21 cellular contexts compared by ENCODE assay signal in genomic region chr2:191463790-191464189, GRCh38.
DNase-seq lines count a peak whose midpoint lies in the region; ATAC-seq, FAIRE-seq and TF ChIP-seq lines count a peak whose summit lies in the region.
"Had no signal": no experiment of that assay in that cellular context is flagged by ENCODE, and none has a peak within 500 bp of the region (broad histone marks: within the 10 kb centered on the region; RNA-seq: fewer than 3 reads in every experiment).

No MANE protein-coding gene starts in this region.

- DNase-seq in HepG2 (ENCODE audit: low spot score) (no peak), body of pancreas (peak; percentile 48 to 68 (median 60)), pancreas (peak in 4 of 6 donors; percentile 24 to 65 (median 50)), endodermal cell (no peak), HEK293T (ENCODE audit: extremely low spot score) (no peak)
- no peak for DNase-seq in CD4-positive, alpha-beta T cell
- DNase-seq: ACHN; BE2C; C1 segment of cervical spinal cord; Caco-2; CD4-positive, CD25-positive, alpha-beta regulatory T cell; DMS153; DMS79 treated with DMSO at 0.1 percent for 48 hours; GF-D8; GOT3; H7 had no signal

- TF ChIP-seq RAD21 in liver (IDR thresholded peaks at IDR 0.05), result peak in 1 of 2 donors; percentile 19
- no peak for TF ChIP-seq RAD21 in HepG2 (CRISPR knock-in tag; IDR thresholded peaks at IDR 0.05)

- H3K4me1 ChIP-seq in liver (ENCODE audit: control insufficient read depth in 4 of 4, insufficient read depth in 4 of 4, low read length in 3 of 4) (no peaks in the 10 kb centered on the region), HepG2 (ENCODE audit: insufficient read depth, low read length) (no peaks in the 10 kb centered on the region), body of pancreas (peaks cover 71% of the 10 kb centered on the region), pancreas (peaks cover 26 to 47% (median 45%) of the 10 kb centered on the region in 3 donors), endodermal cell (ENCODE audit: control insufficient read depth, insufficient read depth, low read length) (no peaks in the 10 kb centered on the region)
- H3K4me1 ChIP-seq: Caco-2 had no signal

- H3K27ac Mint-ChIP-seq in endodermal cell, result no peak overlapping the region
- no peak overlapping the region for H3K27ac Mint-ChIP-seq in CD4-positive, alpha-beta T cell
- H3K27ac Mint-ChIP-seq: CD4-positive, CD25-positive, alpha-beta regulatory T cell; IgD-negative memory B cell had no signal

- no peak overlapping the region for H2AFZ ChIP-seq in HepG2 (ENCODE audit: low read length)

- no TSS peak for BruUV-seq in HepG2 (replicated peaks; lab: Mats Ljungman, UMichigan)

- peaks cover 0 to 2% (median 0%) of the 10 kb centered on the region in 4 donors for H3K9me3 ChIP-seq in liver (ENCODE audit: control insufficient read depth in 4 of 4, low read length in 3 of 4)
- no peaks in the 10 kb centered on the region for H3K9me3 ChIP-seq in HepG2 (ENCODE audit: low read length)
- H3K9me3 ChIP-seq in body of pancreas, result no peaks in the 10 kb centered on the region
- no peaks in the 10 kb centered on the region for H3K9me3 ChIP-seq in pancreas
- H3K9me3 ChIP-seq in endodermal cell (ENCODE audit: control insufficient read depth, low read length), result no peaks in the 10 kb centered on the region
- H3K9me3 ChIP-seq in CD4-positive, alpha-beta T cell (ENCODE audit: control insufficient read depth, low read length), result no peaks in the 10 kb centered on the region
- H3K9me3 ChIP-seq: BE2C had no signal

- H3K4me1 Mint-ChIP-seq in endodermal cell, result no peaks in the 10 kb centered on the region
- no peaks in the 10 kb centered on the region for H3K4me1 Mint-ChIP-seq in CD4-positive, alpha-beta T cell (ENCODE audit: low read depth)
- H3K4me1 Mint-ChIP-seq: CD4-positive, CD25-positive, alpha-beta regulatory T cell; IgD-negative memory B cell had no signal

- no peaks in the 10 kb centered on the region for H3K36me3 Mint-ChIP-seq in endodermal cell (ENCODE audit: low read depth)
- no peaks in the 10 kb centered on the region for H3K36me3 Mint-ChIP-seq in CD4-positive, alpha-beta T cell (ENCODE audit: low read depth)
- H3K36me3 Mint-ChIP-seq: CD4-positive, CD25-positive, alpha-beta regulatory T cell had no signal

- POLR2A ChIA-PET in HepG2 (lab: Yijun Ruan, JAX), result no interaction called here
- POLR2A ChIA-PET in HEK293T (lab: Yijun Ruan, JAX), result no interaction called here
- POLR2A ChIA-PET in CD4-positive, alpha-beta T cell (lab: Charles Lee), result no interaction called here

- H3K79me2 ChIP-seq in HepG2 (ENCODE audit: insufficient read depth, low read length), result no peaks in the 10 kb centered on the region

- WGBS in liver, result 47% methylated on average over 2 of the region's 2 CpGs
- 13% methylated on average over 2 of the region's 2 CpGs for WGBS in HepG2 (ENCODE audit: low lambda C conversion rate)
- 9 to 14% methylated on average over 2 of the region's 2 CpGs for WGBS in body of pancreas, 2 donors
- 10 to 11% methylated on average over 2 of the region's 2 CpGs for WGBS in pancreas, 2 donors
- WGBS in endodermal cell (ENCODE audit: insufficient coverage in 1 of 2, insufficient read length in 1 of 2), 2 experiments, result 96 to 100% methylated on average over 1 of the region's 2 CpGs

- no peak overlapping the region for H3K27ac ChIP-seq in liver (ENCODE audit: low read depth in 1 of 2, low read length in 2 of 2)
- no peak overlapping the region for H3K27ac ChIP-seq in HepG2 (ENCODE audit: extremely low read length, insufficient read depth, low read length)
- peak overlapping the region; percentile 57 to 82 (median 70) for H3K27ac ChIP-seq in body of pancreas
- H3K27ac ChIP-seq in pancreas, result peak overlapping the region; percentile 13 to 83 (median 64)
- no peak overlapping the region for H3K27ac ChIP-seq in endodermal cell (ENCODE audit: low read depth, low read length)
- no peak overlapping the region for H3K27ac ChIP-seq in CD4-positive, alpha-beta T cell (ENCODE audit: low read depth, low read length)

- no peaks in the 10 kb centered on the region for H3K27me3 Mint-ChIP-seq in endodermal cell (ENCODE audit: insufficient read depth)
- H3K27me3 Mint-ChIP-seq in CD4-positive, alpha-beta T cell, result no peaks in the 10 kb centered on the region

- TF ChIP-seq CTCF in liver (IDR thresholded peaks at IDR 0.05; ENCODE audit: low read depth, low read length, missing input control) (no peak), HepG2 (CRISPR knock-in tag; IDR thresholded peaks at IDR 0.05) (no peak), body of pancreas (IDR thresholded peaks at IDR 0.05) (no peak), pancreas (IDR thresholded peaks at IDR 0.05) (no peak), endodermal cell (conservative IDR thresholded peaks at IDR 0.05) (no peak)
- TF ChIP-seq CTCF in CD4-positive, alpha-beta T cell (IDR thresholded peaks at IDR 0.05), result no peak

- H3K4me3 ChIP-seq in liver (ENCODE audit: low read depth in 1 of 3, low read length in 3 of 3), result no peak overlapping the region
- no peak overlapping the region for H3K4me3 ChIP-seq in HepG2 (replicated peaks in 1 of 3; ENCODE audit: insufficient read depth in 1 of 3, low read depth in 2 of 3, low read length in 3 of 3)
- no peak overlapping the region for H3K4me3 ChIP-seq in body of pancreas
- H3K4me3 ChIP-seq in pancreas, result no peak overlapping the region
- H3K4me3 ChIP-seq in endodermal cell (ENCODE audit: low read length), result no peak overlapping the region

- no peaks in the 10 kb centered on the region for H3K9me3 Mint-ChIP-seq in endodermal cell
- peaks cover 8% of the 10 kb centered on the region for H3K9me3 Mint-ChIP-seq in CD4-positive, alpha-beta T cell

- H3K36me3 ChIP-seq in liver (ENCODE audit: control insufficient read depth in 4 of 4, insufficient read depth in 3 of 4, low read depth in 1 of 4, low read length in 3 of 4), result no peaks in the 10 kb centered on the region
- no peaks in the 10 kb centered on the region for H3K36me3 ChIP-seq in HepG2 (replicated peaks in 1 of 2; ENCODE audit: control insufficient read depth in 1 of 2, insufficient read depth in 2 of 2, low read length in 2 of 2)
- no peaks in the 10 kb centered on the region for H3K36me3 ChIP-seq in body of pancreas (replicated peaks in 1 of 2; ENCODE audit: insufficient read depth in 1 of 2, low read depth in 2 of 2)
- H3K36me3 ChIP-seq in pancreas, result no peaks in the 10 kb centered on the region
- H3K36me3 ChIP-seq in endodermal cell (ENCODE audit: control insufficient read depth, insufficient read depth, low read length), result no peaks in the 10 kb centered on the region
- H3K36me3 ChIP-seq: BE2C had no signal

- FAIRE-seq in HepG2 (lab: Jason Lieb, UNC) (no peak), pancreas (lab: Jason Lieb, UNC) (no peak)
- FAIRE-seq: D721Med, HTR-8/SVneo had no signal

- no peak overlapping the region for H3K4me2 ChIP-seq in HepG2 (ENCODE audit: low read depth, low read length)

- no peak overlapping the region for H3K4me3 Mint-ChIP-seq in endodermal cell
- no peak overlapping the region for H3K4me3 Mint-ChIP-seq in CD4-positive, alpha-beta T cell
- H3K4me3 Mint-ChIP-seq: CD4-positive, CD25-positive, alpha-beta regulatory T cell; IgD-negative memory B cell had no signal

- intact Hi-C loops in HepG2 (cut with micrococcal nuclease; ENCODE audit: unreplicated experiment) (no loop called here), body of pancreas (cut with DNase I) (no loop called here), pancreas (cut with DNase I) (no loop called here)
- intact Hi-C loops in CD4-positive, alpha-beta T cell (cut with DNase I, micrococcal nuclease), result no loop called here

- H3K9ac ChIP-seq in liver (ENCODE audit: low read depth in 1 of 2, low read length in 2 of 2), result no peak overlapping the region
- H3K9ac ChIP-seq in HepG2 (ENCODE audit: insufficient read depth, low read depth, low read length), result no peak overlapping the region
- no peak overlapping the region for H3K9ac ChIP-seq in endodermal cell (ENCODE audit: extremely low read depth, low read length, poor library complexity, severe bottlenecking)

- TF ChIP-seq EP300 in HepG2 (IDR thresholded peaks at IDR 0.05; ENCODE audit: low read depth in 2 of 2, low read length in 2 of 2), result no peak
- TF ChIP-seq EP300 in HepG2 (CRISPR knock-in tag; IDR thresholded peaks at IDR 0.05; ENCODE audit: borderline replicate concordance), result no peak

- TF ChIP-seq POLR2A in HepG2 (IDR thresholded peaks at IDR 0.05; ENCODE audit: insufficient read depth in 1 of 2, low read depth in 2 of 2, low read length in 2 of 2) (no peak), body of pancreas (IDR thresholded peaks at IDR 0.05) (no peak)

- no peak for ATAC-seq in HepG2
- ATAC-seq in body of pancreas, result peak; percentile 67
- peak; percentile 57 to 73 (median 60) for ATAC-seq in pancreas
- ATAC-seq in CD4-positive, alpha-beta T cell (ENCODE audit: poor library complexity), result no peak
- ATAC-seq: HCT116 had no signal

- CTCF ChIA-PET in HepG2 (lab: Yijun Ruan, JAX; ENCODE audit: low intra/inter-chr PET ratio, low total read pairs), result no interaction called here
- CTCF ChIA-PET in HEK293T (lab: Yijun Ruan, JAX), result no interaction called here
- CTCF ChIA-PET in CD4-positive, alpha-beta T cell (lab: Charles Lee), result no interaction called here

- no peaks in the 10 kb centered on the region for H4K20me1 ChIP-seq in HepG2 (ENCODE audit: insufficient read depth, low read length)

- no peaks in the 10 kb centered on the region for H3K27me3 ChIP-seq in liver (ENCODE audit: control insufficient read depth in 4 of 4, insufficient read depth in 4 of 4, low read length in 3 of 4)
- H3K27me3 ChIP-seq in HepG2 (ENCODE audit: control insufficient read depth in 1 of 2, insufficient read depth in 2 of 2, low read length in 2 of 2), result peaks cover 0 to 10% of the 10 kb centered on the region in 2 experiments; a peak in 2 of 5 replicates
- no peaks in the 10 kb centered on the region for H3K27me3 ChIP-seq in body of pancreas
- H3K27me3 ChIP-seq in pancreas, result no peaks in the 10 kb centered on the region
- no peaks in the 10 kb centered on the region for H3K27me3 ChIP-seq in endodermal cell (ENCODE audit: control insufficient read depth, insufficient read depth, low read length, poor library complexity, severe bottlenecking)
- H3K27me3 ChIP-seq in CD4-positive, alpha-beta T cell (ENCODE audit: control insufficient read depth, insufficient read depth, low read length), result no peaks in the 10 kb centered on the region
- H3K27me3 ChIP-seq: BE2C had no signal

- in situ Hi-C loops in HepG2 (cut with HindIII; ENCODE audit: extremely low pct_ligation_motif_present, low pct_unique_long_range_greater_than_20kb), result no loop called here

TF ChIP-seq in HepG2, 621 proteins besides CTCF, POLR2A, EP300 and RAD21 (continues in another document):
- no peak for TF ChIP-seq RAD51 (IDR thresholded peaks at IDR 0.05; ENCODE audit: borderline replicate concordance)
- no peak for TF ChIP-seq KLF12 (CRISPR knock-in tag; IDR thresholded peaks at IDR 0.05; ENCODE audit: borderline replicate concordance)
- no peak for TF ChIP-seq CBX1 (IDR thresholded peaks at IDR 0.05; ENCODE audit: low read depth)

TF ChIP-seq in HEK293T, 16 proteins besides CTCF, POLR2A, EP300 and RAD21 (continues in another document):
- no peak for TF ChIP-seq NFRKB (IDR thresholded peaks at IDR 0.05)

Comparison
In these comparisons a context has a peak if more than half of its experiments do, and no peak if none do; other contexts are left out.
1. H3K27ac ChIP-seq: peak in body of pancreas (4 of 4) and pancreas (4 of 4); none in liver (0 of 2), HepG2 (single experiment), endodermal cell (single experiment) and CD4-positive, alpha-beta T cell (single experiment).
2. ATAC-seq: peak in body of pancreas (single experiment) and pancreas (4 of 4); none in HepG2 (single experiment) and CD4-positive, alpha-beta T cell (single experiment).
3. DNase-seq: peak in body of pancreas (4 of 4) and pancreas (4 of 6); none in HepG2 (single experiment), endodermal cell (single experiment), HEK293T (single experiment) and CD4-positive, alpha-beta T cell (0 of 10).